ENCODE assay signal across 1 cellular context in genomic region chr13:99656843-99657506, GRCh38.
TF ChIP-seq lines count a peak whose summit lies in the region.

No MANE protein-coding gene starts in this region.

TF ChIP-seq in A549, 52 proteins besides CTCF, POLR2A, EP300 and RAD21 (continued from another document):
- TF ChIP-seq PHF8 (IDR thresholded peaks at IDR 0.05; ENCODE audit: borderline replicate concordance, low read depth) (no peak), CHD2 (IDR thresholded peaks at IDR 0.05; ENCODE audit: low read length, partially characterized antibody) (no peak), CBX2 (IDR thresholded peaks at IDR 0.05; ENCODE audit: borderline replicate concordance, low read depth) (no peak), MYC (IDR thresholded peaks at IDR 0.05; ENCODE audit: borderline replicate concordance, low read length) (no peak)
